10 cellular contexts compared by ENCODE assay signal in the genomic region with DNA sequence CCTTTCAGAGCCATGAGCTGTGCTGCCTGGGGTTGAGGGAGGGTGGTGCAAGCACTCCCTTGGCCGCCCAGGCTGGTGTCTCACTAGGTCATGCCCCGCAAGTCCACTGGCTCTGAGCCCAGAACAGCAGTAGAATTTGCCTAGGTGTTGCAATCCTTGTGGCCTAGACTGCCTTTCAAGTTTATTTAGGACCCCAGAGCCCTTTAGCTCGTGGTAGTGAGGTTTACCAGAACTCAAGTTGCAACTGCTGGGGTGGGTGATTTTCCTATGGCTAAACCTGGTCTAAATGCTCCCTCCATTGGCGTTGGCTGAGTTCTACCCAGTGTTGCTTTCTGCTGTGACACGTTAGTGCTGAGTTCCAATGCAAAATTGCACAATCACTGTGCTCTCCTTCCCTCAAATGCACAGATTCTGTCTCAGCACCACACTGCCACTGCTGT.
DNase-seq lines count a peak whose midpoint lies in the region; ATAC-seq and TF ChIP-seq lines count a peak whose summit lies in the region.
"Had no signal": no experiment of that assay in that cellular context is flagged by ENCODE, and none has a peak within 500 bp of the region (broad histone marks: within the 10 kb centered on the region; RNA-seq: fewer than 3 reads in every experiment).

No MANE protein-coding gene starts in this region.

- H3K36me3 Mint-ChIP-seq in MCF 10A (ENCODE audit: insufficient read depth, unreplicated experiment) = peaks cover 6% of the 10 kb centered on the region

- BruUV-seq in MCF 10A (replicated peaks; lab: Mats Ljungman, UMichigan) (no TSS peak), OCI-LY7 (replicated peaks; lab: Mats Ljungman, UMichigan) (no TSS peak)

- peaks cover 10% of the 10 kb centered on the region for H3K4me1 Mint-ChIP-seq in MCF 10A (ENCODE audit: insufficient read depth, unreplicated experiment)

- ATAC-seq in left lobe of liver (peak; percentile 98), HG02623 (IDR thresholded peaks at IDR 0.05; ENCODE audit: unreplicated experiment) (no peak)
- ATAC-seq: activated CD8-positive, alpha-beta T cell treated with anti-CD3 and anti-CD28 coated beads, Interleukin-2, amount 10 ng/mL, durations not matched to agents 7 days and 5 days had no signal

- TF ChIP-seq EP300 in transverse colon (IDR thresholded peaks at IDR 0.05; ENCODE audit: low read depth) = no peak

- in situ Hi-C loops in transverse colon (cut with MboI; ENCODE audit: low pct_ligation_motif_present in 1 of 4, low pct_unique_long_range_greater_than_20kb in 1 of 4, low sequenced_read_pairs in 3 of 4) = no loop called here

- TF ChIP-seq CTCF in MCF 10A (IDR thresholded peaks at IDR 0.05; ENCODE audit: unreplicated experiment) (no peak), breast epithelium (IDR thresholded peaks at IDR 0.05) (no peak), transverse colon (IDR thresholded peaks at IDR 0.05) (no peak), OCI-LY7 (conservative IDR thresholded peaks at IDR 0.05; ENCODE audit: low read length) (no peak)

- H3K9me3 ChIP-seq in breast epithelium (no peaks in the 10 kb centered on the region), transverse colon (no peaks in the 10 kb centered on the region), OCI-LY7 (ENCODE audit: low read length) (no peaks in the 10 kb centered on the region)
- H3K9me3 ChIP-seq: SJSA1 had no signal

- peak; percentile 94 for DNase-seq in MCF 10A (ENCODE audit: unreplicated experiment)
- DNase-seq in breast epithelium (ENCODE audit: low spot score in 2 of 2) = no peak
- DNase-seq in astrocyte of the hippocampus (ENCODE audit: low read depth, low spot score) = peak; percentile 45
- peak; percentile 89 for DNase-seq in left lobe of liver (ENCODE audit: low spot score)
- DNase-seq in transverse colon = peak; percentile 11
- DNase-seq in NCI-H1417 treated with DMSO at 0.1 percent for 48 hours (lab: John Stamatoyannopoulos, UW) = no peak
- DNase-seq in OCI-LY7 (ENCODE audit: low spot score) = no peak
- DNase-seq: activated CD8-positive, alpha-beta T cell treated with anti-CD3 and anti-CD28 coated beads, Interleukin-2, amount 10 ng/mL, durations not matched to agents 7 days and 5 days had no signal

- 63% methylated on average over 5 of the region's 5 CpGs; no CpG with 5 or more reads in 1 of the 2 donors for WGBS in transverse colon (ENCODE audit: low coverage in 1 of 2), 2 donors

- no peak overlapping the region for H3K4me2 ChIP-seq in OCI-LY7 (ENCODE audit: low read length)

- H4K20me1 ChIP-seq in OCI-LY7 (ENCODE audit: insufficient read depth, low read length) = no peaks in the 10 kb centered on the region

- no peak overlapping the region for H3K4me3 ChIP-seq in breast epithelium
- no peak overlapping the region for H3K4me3 ChIP-seq in transverse colon
- no peak overlapping the region for H3K4me3 ChIP-seq in OCI-LY7 (ENCODE audit: low read depth, low read length, poor library complexity, severe bottlenecking)
- H3K4me3 ChIP-seq: SJSA1 had no signal

- H3K36me3 ChIP-seq in breast epithelium (no peaks in the 10 kb centered on the region), transverse colon (no peaks in the 10 kb centered on the region), OCI-LY7 (ENCODE audit: insufficient read depth, low read length) (no peaks in the 10 kb centered on the region)
- H3K36me3 ChIP-seq: SJSA1 had no signal

- H3K9me3 Mint-ChIP-seq in MCF 10A (ENCODE audit: unreplicated experiment) = no peaks in the 10 kb centered on the region

- no peak overlapping the region for H3K4me3 Mint-ChIP-seq in MCF 10A (ENCODE audit: unreplicated experiment)
- H3K4me3 Mint-ChIP-seq: activated CD8-positive, alpha-beta T cell treated with anti-CD3 and anti-CD28 coated beads, Interleukin-2, amount 10 ng/mL, durations not matched to agents 7 days and 5 days had no signal

- H3K27ac Mint-ChIP-seq in MCF 10A (ENCODE audit: low read depth, unreplicated experiment) = no peak overlapping the region
- H3K27ac Mint-ChIP-seq: activated CD8-positive, alpha-beta T cell treated with anti-CD3 and anti-CD28 coated beads, Interleukin-2, amount 10 ng/mL, durations not matched to agents 7 days and 5 days had no signal

- TF ChIP-seq POLR2A in breast epithelium (IDR thresholded peaks at IDR 0.05) = no peak
- no peak for TF ChIP-seq POLR2A in transverse colon (IDR thresholded peaks at IDR 0.05)

- no peaks in the 10 kb centered on the region for H3K79me2 ChIP-seq in OCI-LY7 (ENCODE audit: insufficient read depth, low read depth, low read length)

- no peaks in the 10 kb centered on the region for H3K4me1 ChIP-seq in breast epithelium
- no peaks in the 10 kb centered on the region for H3K4me1 ChIP-seq in transverse colon
- no peaks in the 10 kb centered on the region for H3K4me1 ChIP-seq in OCI-LY7 (ENCODE audit: insufficient read depth, low read length, poor library complexity, severe bottlenecking)
- H3K4me1 ChIP-seq: SJSA1 had no signal

- intact Hi-C loops in MCF 10A (cut with micrococcal nuclease) = no loop called here
- intact Hi-C loops in breast epithelium (cut with DNase I; ENCODE audit: low total_unique reads) = loop anchor here (1.0 kb wide), 1 partner anchor 9 kb away; no protein-coding TSS in a partner anchor
- intact Hi-C loops in transverse colon (cut with DNase I; ENCODE audit: low total_unique reads) = no loop called here
- intact Hi-C loops in OCI-LY7 (cut with micrococcal nuclease; ENCODE audit: unreplicated experiment) = no loop called here

- H2AFZ ChIP-seq in OCI-LY7 (ENCODE audit: low read length) = no peak overlapping the region

- H3K27me3 Mint-ChIP-seq in MCF 10A (ENCODE audit: insufficient read depth, unreplicated experiment) = no peaks in the 10 kb centered on the region

- POLR2A ChIA-PET in MCF 10A (lab: Yijun Ruan, JAX) (interaction anchor here (1.1 kb wide), 1 partner anchor 29 kb away, joined by 3 read pairs; no protein-coding TSS in a partner anchor), OCI-LY7 (lab: Charles Lee) (interaction anchor here (0.6 kb wide), 1 partner anchor 58 kb away, joined by 3 read pairs; no protein-coding TSS in a partner anchor)

- no peaks in the 10 kb centered on the region for H3K9me2 ChIP-seq in OCI-LY7 (ENCODE audit: insufficient read depth, low read length)

- CTCF ChIA-PET in MCF 10A (lab: Yijun Ruan, JAX) = interaction anchor here (0.6 kb wide), 2 partner anchors 9 to 1848 kb away, joined by 4 read pairs; no protein-coding TSS in a partner anchor
- CTCF ChIA-PET in OCI-LY7 (lab: Charles Lee; ENCODE audit: unreplicated experiment) = no interaction called here

- H3K27me3 ChIP-seq in breast epithelium (no peaks in the 10 kb centered on the region), transverse colon (no peaks in the 10 kb centered on the region)
- H3K27me3 ChIP-seq: SJSA1 had no signal

- H3K27ac ChIP-seq in breast epithelium = no peak overlapping the region
- no peak overlapping the region for H3K27ac ChIP-seq in transverse colon
- H3K27ac ChIP-seq in OCI-LY7 (ENCODE audit: low read depth, low read length, poor library complexity, severe bottlenecking) = no peak overlapping the region
- H3K27ac ChIP-seq: SJSA1 had no signal

Comparison
In these comparisons a context has a peak if more than half of its experiments do, and no peak if none do; other contexts are left out.
1. DNase-seq: peak in MCF 10A (single experiment), astrocyte of the hippocampus (single experiment), left lobe of liver (single experiment) and transverse colon (single experiment); none in breast epithelium (0 of 2), NCI-H1417 treated with DMSO at 0.1 percent for 48 hours (single experiment) and OCI-LY7 (single experiment).